ENCODE assay signal across 10 cellular contexts in genomic region chr16:70416748-70417616, GRCh38. TPM values are rescaled to one million over a fixed set of nuclear protein-coding genes. Genes with fewer than 3 reads are reported as not detected.
DNase-seq lines count a peak whose midpoint lies in the region; ATAC-seq and TF ChIP-seq lines count a peak whose summit lies in the region.
"Had no signal": no experiment of that assay in that cellular context is flagged by ENCODE, and none has a peak within 500 bp of the region (broad histone marks: within the 10 kb centered on the region; RNA-seq: fewer than 3 reads in every experiment).

No MANE protein-coding gene starts in this region.

- ATAC-seq in GM19025 (IDR thresholded peaks at IDR 0.05; ENCODE audit: low read depth, unreplicated experiment) (peak; percentile 82), HG02981 (IDR thresholded peaks at IDR 0.05; ENCODE audit: unreplicated experiment) (peak; percentile 82), activated B cell treated with CpG ODN at 0.5 μM for 24 hours (ENCODE audit: low read depth) (peak; percentile 95)

- H3K9me3 ChIP-seq in CD4-positive, alpha-beta memory T cell (ENCODE audit: control insufficient read depth in 1 of 2, low read length in 2 of 2): no peaks in the 10 kb centered on the region

- H3K4me3 Mint-ChIP-seq in CD4-positive, alpha-beta memory T cell: peak overlapping the region in 1 of 8 donors; percentile 24
- H3K4me3 Mint-ChIP-seq in activated B cell treated with CpG ODN at 0.5 μM for 24 hours: peak overlapping the region; percentile 50

- no peak overlapping the region for H3K27ac ChIP-seq in CD4-positive, alpha-beta memory T cell (ENCODE audit: low read depth, low read length)
- no peak overlapping the region for H3K27ac ChIP-seq in brain microvascular endothelial cell

- H3K27me3 ChIP-seq in CD4-positive, alpha-beta memory T cell (ENCODE audit: insufficient read depth, low read length): no peaks in the 10 kb centered on the region
- no peaks in the 10 kb centered on the region for H3K27me3 ChIP-seq in brain microvascular endothelial cell (replicated peaks)

- peaks cover 14 to 45% (median 37%) of the 10 kb centered on the region in 4 donors for H3K4me1 Mint-ChIP-seq in CD4-positive, alpha-beta memory T cell
- H3K4me1 Mint-ChIP-seq in activated B cell treated with CpG ODN at 0.5 μM for 24 hours: peaks cover 60% of the 10 kb centered on the region

- peaks cover 44% of the 10 kb centered on the region for H3K4me1 ChIP-seq in CD4-positive, alpha-beta memory T cell (ENCODE audit: insufficient read depth, low read length)

- H3K4me3 ChIP-seq in CD4-positive, alpha-beta memory T cell (ENCODE audit: low read length in 2 of 2): no peak overlapping the region
- no peak overlapping the region for H3K4me3 ChIP-seq in brain microvascular endothelial cell (ENCODE audit: low read depth, low read length)

- no peaks in the 10 kb centered on the region for H3K27me3 Mint-ChIP-seq in CD4-positive, alpha-beta memory T cell
- H3K27me3 Mint-ChIP-seq in activated B cell treated with CpG ODN at 0.5 μM for 24 hours: no peaks in the 10 kb centered on the region

- TF ChIP-seq CTCF in activated B cell treated with CpG ODN at 0.5 μM for 24 hours (IDR thresholded peaks at IDR 0.05): no peak
- no peak for TF ChIP-seq CTCF in brain microvascular endothelial cell (IDR thresholded peaks at IDR 0.05; ENCODE audit: low read depth, low read length, missing control alignments)

- POLR2A ChIA-PET in CD4-positive, alpha-beta memory T cell (lab: Charles Lee; ENCODE audit: partially characterized antibody): interaction anchor here (0.5 to 1.8 kb wide), 3 partner anchors 13 to 38 kb away, joined by 3 to 4 read pairs (median 4); no protein-coding TSS in a partner anchor
- POLR2A ChIA-PET in activated B cell treated with CpG ODN at 0.5 μM for 24 hours (lab: Charles Lee): interaction anchor here (0.6 to 4.0 kb wide), 13 partner anchors 10 to 887 kb away, joined by 3 to 62 read pairs (median 4); partner anchors contain the start of genes AARS1, COG4, DDX19A and SF3B3

- in situ Hi-C loops in brain microvascular endothelial cell (cut with HindIII; ENCODE audit: low pct_ligation_motif_present, low sequenced_read_pairs): no loop called here

- peaks cover 3 to 5% of the 10 kb centered on the region in 2 donors for H3K36me3 Mint-ChIP-seq in CD4-positive, alpha-beta memory T cell
- peaks cover 12% of the 10 kb centered on the region for H3K36me3 Mint-ChIP-seq in activated B cell treated with CpG ODN at 0.5 μM for 24 hours (ENCODE audit: low read depth)

- no peaks in the 10 kb centered on the region for H3K9me3 Mint-ChIP-seq in CD4-positive, alpha-beta memory T cell
- no peaks in the 10 kb centered on the region for H3K9me3 Mint-ChIP-seq in activated B cell treated with CpG ODN at 0.5 μM for 24 hours

- CTCF ChIA-PET in CD4-positive, alpha-beta memory T cell (lab: Charles Lee; ENCODE audit: partially characterized antibody): interaction anchor here (0.6 kb wide), 1 partner anchor 7 kb away, joined by 3 read pairs; no protein-coding TSS in a partner anchor
- CTCF ChIA-PET in activated B cell treated with CpG ODN at 0.5 μM for 24 hours (lab: Charles Lee): interaction anchor here (0.6 to 0.7 kb wide), 2 partner anchors 54 to 106 kb away, joined by 3 read pairs; partner anchors contain the start of genes COG4 and SF3B3

- intact Hi-C loops in CD4-positive, alpha-beta memory T cell (cut with micrococcal nuclease): no loop called here
- intact Hi-C loops in activated B cell treated with CpG ODN at 0.5 μM for 24 hours (cut with micrococcal nuclease): loop anchor here (1.0 to 5.0 kb wide), 3 partner anchors 13 to 35 kb away; partner anchors contain the start of gene FCSK

- H3K27ac Mint-ChIP-seq in CD4-positive, alpha-beta memory T cell: peak overlapping the region in 4 of 7 donors; percentile 50 to 83 (median 76)
- peak overlapping the region; percentile 78 for H3K27ac Mint-ChIP-seq in activated B cell treated with CpG ODN at 0.5 μM for 24 hours

- no peaks in the 10 kb centered on the region for H3K36me3 ChIP-seq in CD4-positive, alpha-beta memory T cell (ENCODE audit: insufficient read depth, low read length)
- peaks cover 14% of the 10 kb centered on the region for H3K36me3 ChIP-seq in brain microvascular endothelial cell (replicated peaks)

- DNase-seq in CD4-positive, alpha-beta memory T cell: no peak
- DNase-seq in activated B cell treated with CpG ODN at 0.5 μM for 24 hours: peak; percentile 49
- DNase-seq in RPMI8226: no peak
- no peak for DNase-seq in brain microvascular endothelial cell
- no peak for DNase-seq in activated CD4-positive, CD25-positive, alpha-beta regulatory T cell treated with anti-CD3 and anti-CD28 coated beads, Interleukin-2, amount 50 U/mL, for 72 hours
- no peak for DNase-seq in NOMO-1 treated with DMSO at 0.1 percent for 48 hours (lab: John Stamatoyannopoulos, UW; ENCODE audit: unreplicated experiment)
- DNase-seq: IMR-90, T1000 had no signal

RNA-seq across cellular contexts. Expression of gene ST3GAL2, which starts 21.9 kb away (rescaled TPM):
- 10 to 100 TPM; 27.5 to 30.8 TPM for total RNA-seq in CD4-positive, alpha-beta memory T cell
- 10 to 100 TPM; 10.0 to 15.8 TPM for polyA plus RNA-seq in CD4-positive, alpha-beta memory T cell
- 51.5 and 57.4 TPM in 2 replicates for total RNA-seq in activated B cell treated with CpG ODN at 0.5 μM for 24 hours

RNA-seq across cellular contexts. Expression of gene FCSK, which starts 37.4 kb away (rescaled TPM):
- 10 to 100 TPM; 41.7 to 42.8 TPM for total RNA-seq in CD4-positive, alpha-beta memory T cell
- 10 to 100 TPM in 1 of 2 donors, 1 to 10 TPM in 1; 7.4 to 10.8 TPM for polyA plus RNA-seq in CD4-positive, alpha-beta memory T cell
- 20.1 and 21.4 TPM in 2 replicates for total RNA-seq in activated B cell treated with CpG ODN at 0.5 μM for 24 hours
